In the genomic region with DNA sequence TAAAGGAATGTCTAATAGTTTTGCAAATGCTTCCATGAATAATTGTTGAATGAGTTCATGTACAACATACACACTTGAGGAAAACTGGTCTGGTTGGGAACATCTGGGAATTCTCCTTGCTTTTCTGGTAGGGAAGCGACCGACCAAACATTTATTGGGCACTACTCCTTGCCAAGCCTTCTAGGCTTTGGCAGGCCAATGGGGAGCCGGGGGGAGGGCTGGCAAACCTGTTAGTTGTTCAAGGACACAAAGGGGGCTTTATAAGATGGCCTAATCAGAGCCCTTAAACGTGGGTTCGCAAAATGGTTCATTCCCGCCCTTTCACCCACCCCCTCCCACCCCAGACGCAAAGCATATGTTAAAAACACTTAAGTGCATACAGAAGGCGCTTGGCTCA, we compare ENCODE assay signal across 1 cellular context.
TF ChIP-seq lines count a peak whose summit lies in the region.

No MANE protein-coding gene starts in this region.

TF ChIP-seq in IMR-90, 13 proteins besides CTCF, POLR2A, EP300 and RAD21 (continued from another document):
- TF ChIP-seq, protein P1, sequence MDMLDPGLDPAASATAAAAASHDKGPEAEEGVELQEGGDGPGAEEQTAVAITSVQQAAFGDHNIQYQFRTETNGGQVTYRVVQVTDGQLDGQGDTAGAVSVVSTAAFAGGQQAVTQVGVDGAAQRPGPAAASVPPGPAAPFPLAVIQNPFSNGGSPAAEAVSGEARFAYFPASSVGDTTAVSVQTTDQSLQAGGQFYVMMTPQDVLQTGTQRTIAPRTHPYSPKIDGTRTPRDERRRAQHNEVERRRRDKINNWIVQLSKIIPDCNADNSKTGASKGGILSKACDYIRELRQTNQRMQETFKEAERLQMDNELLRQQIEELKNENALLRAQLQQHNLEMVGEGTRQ (IDR thresholded peaks at IDR 0.05; ENCODE audit: low read depth, low read length) = no peak
- TF ChIP-seq MXI1 (IDR thresholded peaks at IDR 0.05; ENCODE audit: borderline replicate concordance, low read depth, low read length) (no peak), MAZ (IDR thresholded peaks at IDR 0.05; ENCODE audit: borderline replicate concordance, low read depth, low read length) (no peak), CHD1 (IDR thresholded peaks at IDR 0.05; ENCODE audit: low read depth, low read length) (no peak), FOS (IDR thresholded peaks at IDR 0.05; ENCODE audit: low read depth, low read length) (no peak), NFE2L2 (IDR thresholded peaks at IDR 0.05; ENCODE audit: low read depth, low read length) (no peak), MAFK (IDR thresholded peaks at IDR 0.05; ENCODE audit: low read depth, low read length) (no peak)
- TF ChIP-seq, protein P2, sequence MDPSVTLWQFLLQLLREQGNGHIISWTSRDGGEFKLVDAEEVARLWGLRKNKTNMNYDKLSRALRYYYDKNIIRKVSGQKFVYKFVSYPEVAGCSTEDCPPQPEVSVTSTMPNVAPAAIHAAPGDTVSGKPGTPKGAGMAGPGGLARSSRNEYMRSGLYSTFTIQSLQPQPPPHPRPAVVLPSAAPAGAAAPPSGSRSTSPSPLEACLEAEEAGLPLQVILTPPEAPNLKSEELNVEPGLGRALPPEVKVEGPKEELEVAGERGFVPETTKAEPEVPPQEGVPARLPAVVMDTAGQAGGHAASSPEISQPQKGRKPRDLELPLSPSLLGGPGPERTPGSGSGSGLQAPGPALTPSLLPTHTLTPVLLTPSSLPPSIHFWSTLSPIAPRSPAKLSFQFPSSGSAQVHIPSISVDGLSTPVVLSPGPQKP (IDR thresholded peaks at IDR 0.05; ENCODE audit: borderline replicate concordance, low read depth, low read length) = no peak
